In genomic region chr19:30884146-30884812, GRCh38 we compare ENCODE assay signal across 2 cellular contexts.
A peak's percentile ranks its signal among the peaks of the same experiment; 100 is the strongest.
TF ChIP-seq lines count a peak whose summit lies in the region.

No MANE protein-coding gene starts in this region.

TF ChIP-seq in GM23338, 12 proteins besides CTCF, POLR2A, EP300 and RAD21:
- TF ChIP-seq JUNB (IDR thresholded peaks at IDR 0.05; ENCODE audit: unreplicated experiment): no peak

TF ChIP-seq in HEK293, 187 proteins besides CTCF, POLR2A, EP300 and RAD21:
- 0 out of 2 replicates have a peak, but pooled peaks have one; percentile 51 for TF ChIP-seq ZNF2 (tag by site-specific recombination; IDR thresholded peaks at IDR 0.05)
- no peak for TF ChIP-seq OSR2 (tag by site-specific recombination; IDR thresholded peaks at IDR 0.05)
- TF ChIP-seq ZNF558 (tag by site-specific recombination; IDR thresholded peaks at IDR 0.05): no peak
